1 cellular context compared by ENCODE assay signal in genomic region chr5:177405312-177405711, GRCh38.
TF ChIP-seq lines count a peak whose summit lies in the region.

No MANE protein-coding gene starts in this region.

TF ChIP-seq in HCT116, 20 proteins besides CTCF, POLR2A, EP300 and RAD21:
- no peak for TF ChIP-seq CBX3 (IDR thresholded peaks at IDR 0.05; ENCODE audit: low read depth)
- TF ChIP-seq SRF (IDR thresholded peaks at IDR 0.05; ENCODE audit: low read depth), result no peak
- TF ChIP-seq YY1 (IDR thresholded peaks at IDR 0.05; ENCODE audit: extremely low read depth, insufficient replicate concordance, low read depth, low read length), result no peak
- TF ChIP-seq FOSL1 (IDR thresholded peaks at IDR 0.05; ENCODE audit: low read depth), result no peak
- no peak for TF ChIP-seq EZH2phosphoT487 (IDR thresholded peaks at IDR 0.05; ENCODE audit: borderline replicate concordance)
- no peak for TF ChIP-seq REST (IDR thresholded peaks at IDR 0.05; ENCODE audit: low read depth)
- TF ChIP-seq SIN3A (IDR thresholded peaks at IDR 0.05; ENCODE audit: low read depth), result no peak
- no peak for TF ChIP-seq ELF1 (IDR thresholded peaks at IDR 0.05; ENCODE audit: borderline replicate concordance, low read depth)
- no peak for TF ChIP-seq TCF7L2 (IDR thresholded peaks at IDR 0.05; ENCODE audit: borderline replicate concordance, extremely low read depth, insufficient read depth, insufficient read length)
- TF ChIP-seq ATF3 (IDR thresholded peaks at IDR 0.05), result no peak
- TF ChIP-seq POLR2AphosphoS5 (IDR thresholded peaks at IDR 0.05; ENCODE audit: low read depth, low read length), result no peak
